17 cellular contexts compared by ENCODE assay signal in genomic region chr9:109843651-109844050, GRCh38.
A peak's percentile ranks its signal among the peaks of the same experiment; 100 is the strongest.
DNase-seq lines count a peak whose midpoint lies in the region; ATAC-seq and TF ChIP-seq lines count a peak whose summit lies in the region.
"Had no signal": no experiment of that assay in that cellular context is flagged by ENCODE, and none has a peak within 500 bp of the region (broad histone marks: within the 10 kb centered on the region; RNA-seq: fewer than 3 reads in every experiment).

No MANE protein-coding gene starts in this region.

- TF ChIP-seq POLR2A in gastrocnemius medialis (IDR thresholded peaks at IDR 0.05), result no peak

- DNase-seq in NCI-H1092 treated with DMSO at 0.1 percent for 48 hours (lab: John Stamatoyannopoulos, UW), result peak; percentile 75
- DNase-seq in astrocyte of the hippocampus (ENCODE audit: low read depth, low spot score), result peak; percentile 29
- DNase-seq in left cardiac atrium, result peak; percentile 85
- DNase-seq in gastrocnemius medialis, result peak; percentile 85 to 86
- no peak for DNase-seq in dedifferentiated amniotic fluid mesenchymal stem cell (ENCODE audit: extremely low spot score)
- DNase-seq in posterior vena cava (ENCODE audit: low spot score), result no peak
- DNase-seq: activated CD8-positive, alpha-beta T cell treated with anti-CD3 and anti-CD28 coated beads, Interleukin-2, amount 10 ng/mL, durations not matched to agents 7 days and 5 days; AML-193; erythroblast; left colon; NCI-H1105; NCI-H226; stimulated activated CD4-positive, alpha-beta T cell treated with anti-CD3 and anti-CD28 coated beads, Interleukin-1b, Interleukin-23, amount 100 ng/mL, for 48 hours had no signal

- TF ChIP-seq CTCF in gastrocnemius medialis (IDR thresholded peaks at IDR 0.05 in 4 of 5, conservative IDR thresholded peaks at IDR 0.05 in 1 of 5), result no peak

- no peak overlapping the region for H3K27ac ChIP-seq in gastrocnemius medialis
- H3K27ac ChIP-seq: coronary artery had no signal

- H3K4me3 ChIP-seq in gastrocnemius medialis, result no peak overlapping the region
- H3K4me3 ChIP-seq: coronary artery had no signal

- ATAC-seq in left cardiac atrium, result peak; percentile 97 to 98
- peak; percentile 96 to 100 for ATAC-seq in gastrocnemius medialis
- no peak for ATAC-seq in GM21576 (IDR thresholded peaks at IDR 0.05; ENCODE audit: unreplicated experiment)
- no peak for ATAC-seq in GM18867 (IDR thresholded peaks at IDR 0.05; ENCODE audit: unreplicated experiment)
- ATAC-seq: activated CD8-positive, alpha-beta T cell treated with anti-CD3 and anti-CD28 coated beads, Interleukin-2, amount 10 ng/mL, durations not matched to agents 7 days and 5 days; left colon; SK-N-SH treated with all-trans-retinoic acid at 6 μM for 48 hours had no signal

- no peaks in the 10 kb centered on the region for H3K27me3 ChIP-seq in gastrocnemius medialis

- no peaks in the 10 kb centered on the region for H3K36me3 ChIP-seq in gastrocnemius medialis

- in situ Hi-C loops in gastrocnemius medialis (cut with MboI; ENCODE audit: low sequenced_read_pairs in 4 of 4), result no loop called here

- intact Hi-C loops in left cardiac atrium (cut with DNase I) (no loop called here), gastrocnemius medialis (cut with DNase I; ENCODE audit: low total_unique reads) (no loop called here), posterior vena cava (cut with DNase I) (no loop called here)

- no peaks in the 10 kb centered on the region for H3K9me3 ChIP-seq in gastrocnemius medialis

- peaks cover 0 to 6% of the 10 kb centered on the region in 2 donors for H3K4me1 ChIP-seq in gastrocnemius medialis

Comparison
In these comparisons a context has a peak if more than half of its experiments do, and no peak if none do; other contexts are left out.
1. DNase-seq: peak in NCI-H1092 treated with DMSO at 0.1 percent for 48 hours (single experiment), astrocyte of the hippocampus (single experiment), left cardiac atrium (single experiment) and gastrocnemius medialis (2 of 2); none in dedifferentiated amniotic fluid mesenchymal stem cell (single experiment) and posterior vena cava (single experiment).
2. ATAC-seq: peak in left cardiac atrium (2 of 2) and gastrocnemius medialis (2 of 2); none in GM21576 (single experiment) and GM18867 (single experiment).